Comparison of ENCODE assay signal across 8 cellular contexts in the genomic region with DNA sequence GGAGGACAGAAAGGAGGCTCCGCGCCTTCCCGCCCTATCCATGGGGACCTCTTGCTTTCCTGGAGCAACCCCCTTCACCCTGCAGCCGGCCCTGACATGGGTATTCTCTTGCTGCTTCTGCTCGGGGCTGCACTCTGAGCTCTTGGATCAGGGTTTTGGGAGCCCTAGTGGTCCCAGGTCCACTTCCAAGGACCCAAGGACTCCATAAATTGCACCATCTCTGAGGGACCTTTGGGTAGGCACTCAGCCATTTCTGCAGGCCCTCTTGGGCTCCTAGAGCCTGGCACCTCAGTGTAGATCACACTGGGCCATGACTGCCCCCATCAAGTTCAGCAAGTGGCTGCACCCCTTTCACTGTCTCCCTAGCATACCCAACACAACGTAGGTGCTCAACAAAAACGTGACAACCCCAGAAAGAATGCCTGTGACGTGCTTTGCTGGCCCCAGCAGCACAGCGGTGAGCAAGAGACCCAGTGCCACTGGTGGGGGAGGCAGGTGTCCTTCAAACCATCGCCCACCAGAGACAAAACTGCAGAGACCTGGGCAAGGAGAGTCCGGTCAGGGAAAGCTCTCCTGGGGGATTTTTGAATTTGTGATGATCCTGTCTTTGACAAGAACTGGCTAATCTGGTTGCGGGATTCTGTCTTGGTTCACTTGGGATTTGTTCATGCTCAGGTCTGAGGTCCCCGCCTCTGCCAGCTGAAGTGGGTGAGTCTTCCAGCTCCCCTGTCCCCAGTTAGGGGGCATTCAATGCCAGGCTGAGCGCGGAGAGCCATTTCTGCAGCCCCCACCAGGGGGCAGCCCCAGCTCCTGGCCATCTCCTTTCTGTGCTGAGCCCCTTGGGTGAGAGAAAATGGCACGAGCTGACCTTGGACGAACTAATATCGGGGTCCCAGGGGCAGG. TPM values are rescaled to one million over a fixed set of nuclear protein-coding genes. Genes with fewer than 3 reads are reported as not detected.
DNase-seq lines count a peak whose midpoint lies in the region; ATAC-seq, FAIRE-seq and TF ChIP-seq lines count a peak whose summit lies in the region.

No MANE protein-coding gene starts in this region.

- CTCF ChIA-PET in SK-N-SH (lab: Yijun Ruan, JAX) (interaction anchor here (0.6 to 6.7 kb wide), 54 partner anchors 9 to 456 kb away, joined by 3 to 127 read pairs (median 6); no protein-coding TSS in a partner anchor), GM12878 (lab: Yijun Ruan, JAX) (interaction anchor here (0.6 to 2.1 kb wide), 22 partner anchors 10 to 512 kb away, joined by 3 to 13 read pairs (median 4); a partner anchor contains a TSS)

- H3K9ac ChIP-seq in SK-N-SH = no peak overlapping the region
- no peak overlapping the region for H3K9ac ChIP-seq in GM12878 (ENCODE audit: control insufficient read depth, insufficient read depth, low read length)

- H3K9me3 Mint-ChIP-seq in stimulated activated effector memory CD8-positive, alpha-beta T cell treated with anti-CD3 and anti-CD28 coated beads, Interleukin-12 subunit alpha, Interleukin-12 subunit beta, amount 100 ng/mL, for 72 hours = no peaks in the 10 kb centered on the region

- H3K4me3 Mint-ChIP-seq in stimulated activated effector memory CD8-positive, alpha-beta T cell treated with anti-CD3 and anti-CD28 coated beads, Interleukin-12 subunit alpha, Interleukin-12 subunit beta, amount 100 ng/mL, for 72 hours = no peak overlapping the region

- BruUV-seq in GM12878 (replicated peaks; lab: Mats Ljungman, UMichigan) = no TSS peak

- no peaks in the 10 kb centered on the region for H3K36me3 Mint-ChIP-seq in stimulated activated effector memory CD8-positive, alpha-beta T cell treated with anti-CD3 and anti-CD28 coated beads, Interleukin-12 subunit alpha, Interleukin-12 subunit beta, amount 100 ng/mL, for 72 hours

- peaks cover 16% of the 10 kb centered on the region for H3K4me1 Mint-ChIP-seq in stimulated activated effector memory CD8-positive, alpha-beta T cell treated with anti-CD3 and anti-CD28 coated beads, Interleukin-12 subunit alpha, Interleukin-12 subunit beta, amount 100 ng/mL, for 72 hours

- FAIRE-seq in GM19239 (lab: Jason Lieb, UNC) = no peak
- FAIRE-seq in GM12878 (lab: Jason Lieb, UNC) = no peak

- no peak for TF ChIP-seq POLR2A in GM12878 (IDR thresholded peaks at IDR 0.05; ENCODE audit: low read depth, low read length)

- TF ChIP-seq CTCF in AG09319 (IDR thresholded peaks at IDR 0.05; ENCODE audit: low read depth, low read length) (peak; percentile 63), SK-N-SH (IDR thresholded peaks at IDR 0.05) (peak; percentile 74), GM12878 (IDR thresholded peaks at IDR 0.05 in 2 of 3, conservative IDR thresholded peaks at IDR 0.05 in 1 of 3; ENCODE audit: control insufficient read depth in 2 of 3, extremely low read depth in 1 of 3, insufficient read depth in 1 of 3, low read depth in 3 of 3, low read length in 3 of 3) (peak; percentile 57 to 88 (median 71))

- peaks cover 0 to 29% of the 10 kb centered on the region in 2 experiments; a peak in 2 of 4 replicates for H3K4me1 ChIP-seq in SK-N-SH (ENCODE audit: control insufficient read depth in 1 of 2, insufficient read depth in 2 of 2, low read depth in 1 of 2, low read length in 1 of 2)
- no peaks in the 10 kb centered on the region for H3K4me1 ChIP-seq in GM12878 (ENCODE audit: control insufficient read depth, insufficient read depth, low read length)

- no peak for DNase-seq in AG09319 (ENCODE audit: extremely low read depth, low read depth)
- peak; percentile 79 for DNase-seq in GM19239 (ENCODE audit: insufficient read length, low spot score)
- peak; percentile 83 for DNase-seq in SK-N-SH
- DNase-seq in GM12878 (ENCODE audit: low read depth, low spot score) = no peak
- peak; percentile 76 for DNase-seq in islet precursor cell
- DNase-seq in stimulated activated effector memory CD8-positive, alpha-beta T cell treated with anti-CD3 and anti-CD28 coated beads, Interleukin-12 subunit alpha, Interleukin-12 subunit beta, amount 100 ng/mL, for 72 hours (ENCODE audit: low spot score in 2 of 2) = peak; percentile 27 to 72
- DNase-seq in MG63 = no peak

- H3K4me2 ChIP-seq in SK-N-SH (no peak overlapping the region), GM12878 (ENCODE audit: control insufficient read depth, insufficient read depth) (no peak overlapping the region)

- POLR2A ChIA-PET in SK-N-SH (lab: Yijun Ruan, JAX) (interaction anchor here (1.4 kb wide), 1 partner anchor 36 kb away, joined by 7 read pairs; no protein-coding TSS in a partner anchor), GM12878 (lab: Charles Lee) (no interaction called here)

- H3K27ac ChIP-seq in SK-N-SH (ENCODE audit: low read depth in 2 of 2, low read length in 1 of 2) (no peak overlapping the region), GM12878 (ENCODE audit: control insufficient read depth, insufficient read depth) (no peak overlapping the region)

- in situ Hi-C loops in GM12878 (cut with MboI) = loop anchor here (5.0 kb wide), 1 partner anchor 138 kb away; no protein-coding TSS in a partner anchor

- SMC1A ChIA-PET in GM12878 (lab: Charles Lee; ENCODE audit: uncharacterized antibody, unreplicated experiment) = interaction anchor here (0.6 to 1.2 kb wide), 9 partner anchors 16 to 495 kb away, joined by 3 to 4 read pairs (median 3); no protein-coding TSS in a partner anchor

- H3K27me3 ChIP-seq in SK-N-SH (ENCODE audit: insufficient read depth) (no peaks in the 10 kb centered on the region), GM12878 (replicated peaks in 1 of 2; ENCODE audit: control insufficient read depth in 2 of 2, insufficient read depth in 2 of 2, low read length in 1 of 2) (peaks cover 12% of the 10 kb centered on the region in 2 experiments), MG63 (no peaks in the 10 kb centered on the region)

- ATAC-seq in GM12878 (peak; percentile 85), HG02981 (IDR thresholded peaks at IDR 0.05; ENCODE audit: unreplicated experiment) (no peak)
- ATAC-seq in stimulated activated effector memory CD8-positive, alpha-beta T cell treated with anti-CD3 and anti-CD28 coated beads, Interleukin-12 subunit alpha, Interleukin-12 subunit beta, amount 100 ng/mL, for 72 hours = peak; percentile 60

- H2AFZ ChIP-seq in SK-N-SH (ENCODE audit: low read depth) = no peak overlapping the region
- no peak overlapping the region for H2AFZ ChIP-seq in GM12878 (ENCODE audit: control insufficient read depth, low read depth, low read length)

- H3K9me3 ChIP-seq in SK-N-SH = no peaks in the 10 kb centered on the region
- no peaks in the 10 kb centered on the region for H3K9me3 ChIP-seq in GM12878 (replicated peaks; ENCODE audit: control insufficient read depth, insufficient read depth, low read length)
- no peaks in the 10 kb centered on the region for H3K9me3 ChIP-seq in MG63

- intact Hi-C loops in GM12878 (cut with micrococcal nuclease; ENCODE audit: unreplicated experiment) = loop anchor here (1.0 to 5.0 kb wide), 3 partner anchors 48 to 453 kb away; no protein-coding TSS in a partner anchor

- H3K9me2 ChIP-seq in SK-N-SH = no peaks in the 10 kb centered on the region

- H3K4me3 ChIP-seq in SK-N-SH (ENCODE audit: low read depth in 2 of 2, low read length in 1 of 2) = no peak overlapping the region; a peak in 1 of 4 replicates
- H3K4me3 ChIP-seq in GM12878 = no peak overlapping the region
- no peak overlapping the region for H3K4me3 ChIP-seq in MG63

- TF ChIP-seq EP300 in SK-N-SH (IDR thresholded peaks at IDR 0.05; ENCODE audit: borderline replicate concordance in 1 of 2, low read depth in 1 of 2, low read length in 1 of 2) (no peak), GM12878 (IDR thresholded peaks at IDR 0.05; ENCODE audit: borderline replicate concordance in 1 of 2, control insufficient read depth in 1 of 2, low read depth in 2 of 2, low read length in 2 of 2) (no peak)

- RAD21 ChIA-PET in GM12878 (lab: Charles Lee; ENCODE audit: unreplicated experiment) = interaction anchor here (0.6 to 1.6 kb wide), 4 partner anchors 15 to 136 kb away, joined by 4 to 6 read pairs (median 4); no protein-coding TSS in a partner anchor

- WGBS in SK-N-SH (ENCODE audit: low lambda C conversion rate) = 68% methylated on average over 9 of the region's 18 CpGs
- 29% methylated on average over 18 of the region's 18 CpGs for WGBS in GM12878 (ENCODE audit: insufficient coverage, insufficient replicate concordance, low lambda C conversion rate, missing lambda C conversion rate)

- peaks cover 12% of the 10 kb centered on the region for H3F3A ChIP-seq in SK-N-SH (replicated peaks; ENCODE audit: insufficient read depth)

- no peak overlapping the region for H3K27ac Mint-ChIP-seq in stimulated activated effector memory CD8-positive, alpha-beta T cell treated with anti-CD3 and anti-CD28 coated beads, Interleukin-12 subunit alpha, Interleukin-12 subunit beta, amount 100 ng/mL, for 72 hours

- H3K79me2 ChIP-seq in SK-N-SH (ENCODE audit: insufficient read depth) (no peaks in the 10 kb centered on the region), GM12878 (ENCODE audit: control insufficient read depth, insufficient read depth, low read length) (no peaks in the 10 kb centered on the region)

- peak; percentile 77 for TF ChIP-seq RAD21 in SK-N-SH (IDR thresholded peaks at IDR 0.05; ENCODE audit: low read length)
- peak; percentile 58 for TF ChIP-seq RAD21 in GM12878 (IDR thresholded peaks at IDR 0.05; ENCODE audit: insufficient read depth, low read depth, low read length)

- H4K20me1 ChIP-seq in SK-N-SH (ENCODE audit: insufficient read depth) (no peaks in the 10 kb centered on the region), GM12878 (ENCODE audit: control insufficient read depth, insufficient read depth) (no peaks in the 10 kb centered on the region; the same call in 1 of the 2 replicates)

- H3K36me3 ChIP-seq in SK-N-SH (replicated peaks in 1 of 2; ENCODE audit: control insufficient read depth in 1 of 2, insufficient read depth in 2 of 2, low read length in 1 of 2) (no peaks in the 10 kb centered on the region), GM12878 (ENCODE audit: control insufficient read depth in 2 of 2, insufficient read depth in 2 of 2, low read length in 1 of 2) (no peaks in the 10 kb centered on the region), MG63 (no peaks in the 10 kb centered on the region)

RNA-seq across cellular contexts. Expression of a gene that starts 2.5 kb away (rescaled TPM):
- 7.1 and 9.4 TPM in 2 replicates for polyA plus RNA-seq in SK-N-SH (2012; rRNA removed)
- polyA plus RNA-seq in SK-N-SH (2012; cell fraction: cytosol; rRNA removed) = 7.0 and 10.5 TPM in 2 replicates
- polyA plus RNA-seq in SK-N-SH (2012; cell fraction: nucleus; rRNA removed) = 5.4 and 6.5 TPM in 2 replicates
- total RNA-seq in GM12878 (2013; cell fraction: nucleolus; rRNA removed) = 40.5 and 45.1 TPM in 2 replicates
- 21.2 and 22.7 TPM in 2 replicates for total RNA-seq in GM12878 (2014; rRNA removed)
- total RNA-seq in GM12878 (2014; rRNA removed; fragmentation: Illumina TruSeq; extraction: Trizol) = 18.8 and 20.1 TPM in 2 replicates
- 27.0 and 28.7 TPM in 2 replicates for total RNA-seq in GM12878 (2021)
- 4.9 TPM for polyA plus RNA-seq in GM12878 (2011; ENCODE audit: low read depth)
- polyA plus RNA-seq in GM12878 (2011; rRNA removed) = 15.9 and 18.3 TPM in 2 replicates
- polyA plus RNA-seq in GM12878 (2011; cell fraction: cytosol; rRNA removed) = 16.3 and 17.2 TPM in 2 replicates
- polyA plus RNA-seq in GM12878 (2011; cell fraction: nucleus; rRNA removed) = 23.3 and 26.8 TPM in 2 replicates
- polyA plus RNA-seq in GM12878 (2012) = 8.4 and 11.3 TPM in 2 replicates
- 9.6 and 15.2 TPM in 2 replicates for polyA plus RNA-seq in GM12878 (2014; fragmentation: Illumina TruSeq; extraction: Trizol)
- polyA plus RNA-seq in GM12878 (2014; fragmentation: Nextera tagmentation; extraction: Ambion mirVana) = 1 to 10 TPM; 1.4 to 1.8 TPM
- polyA plus RNA-seq in GM12878 (2014; rRNA removed) = 19.0 and 19.8 TPM in 2 replicates
- 10 to 100 TPM; 15.8 to 17.0 TPM for polyA plus RNA-seq in GM12878 (2016; fragmentation: Nextera tagmentation; extraction: Ambion mirVana)
- 31.9 and 40.7 TPM in 2 replicates for polyA minus RNA-seq in GM12878 (2011; rRNA and poly(A)+ RNA removed)
- 8.3 and 12.3 TPM in 2 replicates for polyA minus RNA-seq in GM12878 (2011; cell fraction: cytosol; rRNA and poly(A)+ RNA removed)
- polyA minus RNA-seq in GM12878 (2011; cell fraction: nucleus; rRNA and poly(A)+ RNA removed) = 15.5 and 19.5 TPM in 2 replicates
- total RNA-seq in MG63 (2014; rRNA removed; shearing (Covaris generic); ENCODE audit: low replicate concordance) = 1.4 and 5.3 TPM in 2 replicates

Comparison
In these comparisons a context has a peak if more than half of its experiments do, and no peak if none do; other contexts are left out.
1. DNase-seq: peak in GM19239 (single experiment), SK-N-SH (single experiment), islet precursor cell (single experiment) and stimulated activated effector memory CD8-positive, alpha-beta T cell treated with anti-CD3 and anti-CD28 coated beads, Interleukin-12 subunit alpha, Interleukin-12 subunit beta, amount 100 ng/mL, for 72 hours (2 of 2); none in AG09319 (single experiment), GM12878 (single experiment) and MG63 (single experiment).
2. Peak in every context shown above with its lines, with median percentiles within 50 percentile points of each other: CTCF ChIP-seq.